In genomic region chr12:44588651-44589050, GRCh38 we compare ENCODE assay signal across 17 cellular contexts.
A peak's percentile ranks its signal among the peaks of the same experiment; 100 is the strongest.
DNase-seq lines count a peak whose midpoint lies in the region; ATAC-seq and TF ChIP-seq lines count a peak whose summit lies in the region.
"Had no signal": no experiment of that assay in that cellular context is flagged by ENCODE, and none has a peak within 500 bp of the region (broad histone marks: within the 10 kb centered on the region; RNA-seq: fewer than 3 reads in every experiment).

No MANE protein-coding gene starts in this region.

- no peak overlapping the region for H3K18ac ChIP-seq in IMR-90 (ENCODE audit: low read depth, low read length)

- CTCF ChIA-PET in A673 (lab: Charles Lee): no interaction called here
- CTCF ChIA-PET in IMR-90 (lab: Yijun Ruan, JAX): no interaction called here

- no peak overlapping the region for H2BK5ac ChIP-seq in IMR-90 (ENCODE audit: low read depth, low read length, poor library complexity, severe bottlenecking)

- POLR2A ChIA-PET in A673 (lab: Charles Lee; ENCODE audit: low non-redundant PET): no interaction called here
- POLR2A ChIA-PET in IMR-90 (lab: Charles Lee; ENCODE audit: unreplicated experiment): no interaction called here

- no TSS peak for BruUV-seq in A673 (replicated peaks; lab: Mats Ljungman, UMichigan)
- no TSS peak for BruUV-seq in IMR-90 (replicated peaks; lab: Mats Ljungman, UMichigan)

- H2AK9ac ChIP-seq in IMR-90 (replicated peaks; ENCODE audit: low read depth, low read length, poor library complexity): no peak overlapping the region

- WGBS in IMR-90 (ENCODE audit: extremely low coverage in 2 of 2, insufficient read length in 1 of 2), 2 experiments: no CpG with 5 or more reads among the region's 1 CpG
- 94% methylated on average over 1 of the region's 1 CpG for WGBS in urinary bladder

- no peak overlapping the region for H3K9ac ChIP-seq in IMR-90 (ENCODE audit: low read depth, low read length)

- no peaks in the 10 kb centered on the region for H3K27me3 Mint-ChIP-seq in activated naive CD8-positive, alpha-beta T cell treated with anti-CD3 and anti-CD28 coated beads for 36 hours
- H3K27me3 Mint-ChIP-seq in activated naive CD8-positive, alpha-beta T cell treated with anti-CD3 and anti-CD28 coated beads, Interleukin-2, amount 50 U/mL, for 24 hours: no peaks in the 10 kb centered on the region
- H3K27me3 Mint-ChIP-seq: CD4-positive, alpha-beta memory T cell had no signal

- H3K9me3 Mint-ChIP-seq in activated naive CD8-positive, alpha-beta T cell treated with anti-CD3 and anti-CD28 coated beads for 36 hours: peaks cover 4% of the 10 kb centered on the region
- H3K9me3 Mint-ChIP-seq in activated naive CD8-positive, alpha-beta T cell treated with anti-CD3 and anti-CD28 coated beads, Interleukin-2, amount 50 U/mL, for 24 hours: peaks cover 9% of the 10 kb centered on the region

- H3K14ac ChIP-seq in IMR-90 (replicated peaks; ENCODE audit: low read depth, low read length): no peak overlapping the region

- H2AK5ac ChIP-seq in IMR-90 (ENCODE audit: low read depth, low read length): no peak overlapping the region

- H3K36me3 ChIP-seq in A673 (ENCODE audit: insufficient read depth, low read length, poor library complexity, severe bottlenecking) (no peaks in the 10 kb centered on the region), IMR-90 (ENCODE audit: control insufficient read depth, insufficient read depth, low read length) (no peaks in the 10 kb centered on the region), urinary bladder (ENCODE audit: insufficient read depth) (no peaks in the 10 kb centered on the region)
- H3K36me3 ChIP-seq in effector memory CD4-positive, alpha-beta T cell (ENCODE audit: control insufficient read depth, insufficient read depth, low read length): no peaks in the 10 kb centered on the region

- H3K23ac ChIP-seq in IMR-90 (ENCODE audit: low read depth, low read length): no peak overlapping the region

- no peaks in the 10 kb centered on the region for H4K20me1 ChIP-seq in IMR-90 (ENCODE audit: insufficient read depth, low read length)

- dilution Hi-C loops in IMR-90 (cut with HindIII; ENCODE audit: low sequenced_read_pairs, unreplicated experiment): no loop called here

- H3K9me1 ChIP-seq in IMR-90 (ENCODE audit: insufficient read depth, low read length): no peaks in the 10 kb centered on the region

- H3K4me1 ChIP-seq in A673 (ENCODE audit: insufficient read depth, low read length, poor library complexity, severe bottlenecking): peaks cover 11% of the 10 kb centered on the region
- H3K4me1 ChIP-seq in IMR-90 (ENCODE audit: control insufficient read depth, insufficient read depth, low read length): no peaks in the 10 kb centered on the region
- H3K4me1 ChIP-seq in urinary bladder (ENCODE audit: insufficient read depth): no peaks in the 10 kb centered on the region
- H3K4me1 ChIP-seq in foreskin keratinocyte: peaks cover 9% of the 10 kb centered on the region
- no peaks in the 10 kb centered on the region for H3K4me1 ChIP-seq in effector memory CD4-positive, alpha-beta T cell (ENCODE audit: control insufficient read depth, insufficient read depth, low read length, poor library complexity, severe bottlenecking)
- H3K4me1 ChIP-seq: A549, Caco-2 had no signal

- no peak overlapping the region for H2BK20ac ChIP-seq in IMR-90 (ENCODE audit: low read depth, low read length)

- H3K4me3 Mint-ChIP-seq in activated naive CD8-positive, alpha-beta T cell treated with anti-CD3 and anti-CD28 coated beads for 36 hours: no peak overlapping the region
- no peak overlapping the region for H3K4me3 Mint-ChIP-seq in activated naive CD8-positive, alpha-beta T cell treated with anti-CD3 and anti-CD28 coated beads, Interleukin-2, amount 50 U/mL, for 24 hours
- H3K4me3 Mint-ChIP-seq: CD4-positive, alpha-beta memory T cell had no signal

- H4K8ac ChIP-seq in IMR-90 (ENCODE audit: low read depth in 2 of 2, low read length in 2 of 2): no peak overlapping the region

- peaks cover 48% of the 10 kb centered on the region for H3K36me3 Mint-ChIP-seq in activated naive CD8-positive, alpha-beta T cell treated with anti-CD3 and anti-CD28 coated beads for 36 hours
- peaks cover 39% of the 10 kb centered on the region for H3K36me3 Mint-ChIP-seq in activated naive CD8-positive, alpha-beta T cell treated with anti-CD3 and anti-CD28 coated beads, Interleukin-2, amount 50 U/mL, for 24 hours (ENCODE audit: low read depth)

- intact Hi-C loops in A673 (cut with micrococcal nuclease; ENCODE audit: unreplicated experiment): no loop called here
- intact Hi-C loops in IMR-90 (cut with micrococcal nuclease): no loop called here

- H3K4me3 ChIP-seq in A673 (ENCODE audit: low read depth, low read length, poor library complexity, severe bottlenecking) (no peak overlapping the region), IMR-90 (ENCODE audit: insufficient read depth, low read depth, low read length) (no peak overlapping the region), urinary bladder (ENCODE audit: low read depth, low read length) (no peak overlapping the region)
- H3K4me3 ChIP-seq in effector memory CD4-positive, alpha-beta T cell (ENCODE audit: insufficient read depth, low read depth, low read length, poor library complexity, severe bottlenecking): no peak overlapping the region
- H3K4me3 ChIP-seq: A549 had no signal

- no peak overlapping the region for H2AFZ ChIP-seq in IMR-90 (replicated peaks; ENCODE audit: low read length, poor library complexity)

- ATAC-seq in activated naive CD8-positive, alpha-beta T cell treated with anti-CD3 and anti-CD28 coated beads, Interleukin-2, amount 50 U/mL, for 24 hours: no peak
- ATAC-seq in IMR-90 (ENCODE audit: low read depth) (no peak), foreskin keratinocyte (no peak)
- ATAC-seq: A549 had no signal

- TF ChIP-seq POLR2A in IMR-90 (IDR thresholded peaks at IDR 0.05; ENCODE audit: low read depth, low read length): no peak

- H2BK120ac ChIP-seq in IMR-90 (ENCODE audit: low read depth, low read length): no peak overlapping the region

- in situ Hi-C loops in IMR-90 (cut with MboI; ENCODE audit: low sequenced_read_pairs): no loop called here

- TF ChIP-seq RAD21 in IMR-90 (IDR thresholded peaks at IDR 0.05; ENCODE audit: low read length): no peak

- TF ChIP-seq CTCF in A673 (conservative IDR thresholded peaks at IDR 0.05; ENCODE audit: low read depth, low read length): no peak
- no peak for TF ChIP-seq CTCF in IMR-90 (conservative IDR thresholded peaks at IDR 0.05; ENCODE audit: low read depth, low read length)
- TF ChIP-seq CTCF in foreskin keratinocyte (conservative IDR thresholded peaks at IDR 0.05): no peak

- H3K27ac ChIP-seq in A673 (ENCODE audit: low read depth, low read length, poor library complexity, severe bottlenecking) (peak overlapping the region; percentile 35), IMR-90 (ENCODE audit: insufficient read depth, low read length) (no peak overlapping the region), urinary bladder (ENCODE audit: low read depth) (peak overlapping the region; percentile 23), foreskin keratinocyte (no peak overlapping the region)
- H3K27ac ChIP-seq in effector memory CD4-positive, alpha-beta T cell (ENCODE audit: insufficient read depth, low read length, poor library complexity, severe bottlenecking): no peak overlapping the region
- H3K27ac ChIP-seq: A549 had no signal

- peaks cover 14% of the 10 kb centered on the region for H3K4me1 Mint-ChIP-seq in activated naive CD8-positive, alpha-beta T cell treated with anti-CD3 and anti-CD28 coated beads for 36 hours
- H3K4me1 Mint-ChIP-seq in activated naive CD8-positive, alpha-beta T cell treated with anti-CD3 and anti-CD28 coated beads, Interleukin-2, amount 50 U/mL, for 24 hours: peaks cover 24% of the 10 kb centered on the region

- H2BK15ac ChIP-seq in IMR-90 (ENCODE audit: low read depth, low read length): no peak overlapping the region

- H3K4me2 ChIP-seq in IMR-90 (ENCODE audit: low read depth, low read length): no peak overlapping the region
- H3K4me2 ChIP-seq: A549 had no signal

- H3K27ac Mint-ChIP-seq in activated naive CD8-positive, alpha-beta T cell treated with anti-CD3 and anti-CD28 coated beads for 36 hours: peak overlapping the region; percentile 52
- H3K27ac Mint-ChIP-seq in activated naive CD8-positive, alpha-beta T cell treated with anti-CD3 and anti-CD28 coated beads, Interleukin-2, amount 50 U/mL, for 24 hours: no peak overlapping the region
- H3K27ac Mint-ChIP-seq: CD4-positive, alpha-beta memory T cell had no signal

- H4K91ac ChIP-seq in IMR-90 (ENCODE audit: insufficient read depth, low read depth, low read length): no peak overlapping the region

- no peak overlapping the region for H4K5ac ChIP-seq in IMR-90 (ENCODE audit: low read depth, low read length)

- H3K9me3 ChIP-seq in A673 (ENCODE audit: low read depth, low read length, poor library complexity, severe bottlenecking) (no peaks in the 10 kb centered on the region), IMR-90 (ENCODE audit: control insufficient read depth, insufficient read depth, low read length) (no peaks in the 10 kb centered on the region)
- H3K9me3 ChIP-seq in effector memory CD4-positive, alpha-beta T cell (ENCODE audit: control insufficient read depth, low read length): no peaks in the 10 kb centered on the region
- H3K9me3 ChIP-seq: A549, Caco-2 had no signal

- H3K27me3 ChIP-seq in A673 (replicated peaks; ENCODE audit: insufficient read depth, low read depth, low read length, poor library complexity) (no peaks in the 10 kb centered on the region), IMR-90 (ENCODE audit: control insufficient read depth, insufficient read depth, low read length) (no peaks in the 10 kb centered on the region), foreskin keratinocyte (no peaks in the 10 kb centered on the region)
- H3K27me3 ChIP-seq in effector memory CD4-positive, alpha-beta T cell (replicated peaks; ENCODE audit: control insufficient read depth, insufficient read depth, low read length, poor library complexity, severe bottlenecking): no peaks in the 10 kb centered on the region

- H3K79me1 ChIP-seq in IMR-90 (ENCODE audit: low read depth in 1 of 2, low read length in 2 of 2): no peaks in the 10 kb centered on the region

- no peak overlapping the region for H3K56ac ChIP-seq in IMR-90 (ENCODE audit: extremely low read depth, insufficient read depth, low read length)

- no peak for DNase-seq in activated naive CD8-positive, alpha-beta T cell treated with anti-CD3 and anti-CD28 coated beads for 36 hours
- DNase-seq in activated naive CD8-positive, alpha-beta T cell treated with anti-CD3 and anti-CD28 coated beads, Interleukin-2, amount 50 U/mL, for 24 hours: no peak
- no peak for DNase-seq in A673 (ENCODE audit: low spot score)
- no peak for DNase-seq in IMR-90
- no peak for DNase-seq in foreskin keratinocyte
- no peak for DNase-seq in effector memory CD4-positive, alpha-beta T cell
- DNase-seq: 8988T; C1 segment of cervical spinal cord; Caco-2; CD4-positive, alpha-beta memory T cell; DMS153; DND-41; GOT3; H7; HCEC 1CT had no signal

- H3K4ac ChIP-seq in IMR-90 (ENCODE audit: low read depth, low read length): no peak overlapping the region

TF ChIP-seq in IMR-90, 13 proteins besides CTCF, POLR2A, EP300 and RAD21:
- TF ChIP-seq CEBPB (IDR thresholded peaks at IDR 0.05; ENCODE audit: low read depth, low read length) (peak; percentile 78), MAZ (IDR thresholded peaks at IDR 0.05; ENCODE audit: borderline replicate concordance, low read depth, low read length) (no peak)

Comparison
In these comparisons a context has a peak if more than half of its experiments do, and no peak if none do; other contexts are left out.
1. H3K27ac ChIP-seq: peak in A673 (single experiment) and urinary bladder (single experiment); none in IMR-90 (single experiment), foreskin keratinocyte (single experiment) and effector memory CD4-positive, alpha-beta T cell (single experiment).